ENCODE assay signal across 18 cellular contexts in genomic region chr12:64746663-64747062, GRCh38. TPM values are rescaled to one million over a fixed set of nuclear protein-coding genes. Genes with fewer than 3 reads are reported as not detected.
A peak's percentile ranks its signal among the peaks of the same experiment; 100 is the strongest.
DNase-seq lines count a peak whose midpoint lies in the region; ATAC-seq and TF ChIP-seq lines count a peak whose summit lies in the region.
"Had no signal": no experiment of that assay in that cellular context is flagged by ENCODE, and none has a peak within 500 bp of the region (broad histone marks: within the 10 kb centered on the region; RNA-seq: fewer than 3 reads in every experiment).

No MANE protein-coding gene starts in this region.

- peak overlapping the region; percentile 83 to 92 (median 87) for H3K27ac Mint-ChIP-seq in CD14-positive monocyte
- peak overlapping the region in 1 of 10 donors; percentile 28 for H3K27ac Mint-ChIP-seq in naive thymus-derived CD8-positive, alpha-beta T cell
- H3K27ac Mint-ChIP-seq: activated naive CD4-positive, alpha-beta T cell treated with anti-CD3 and anti-CD28 coated beads, Interleukin-2, amount 50 U/mL, for 24 hours; stimulated activated naive B cell treated with anti-CD40 and anti-IgM and Interleukin-4, amounts not matched to agents 10 μg/mL and 1 μg/mL and 100 μg/mL, for 72 hours had no signal

- DNase-seq in CD14-positive monocyte (ENCODE audit: low spot score) (no peak), HT1080 (ENCODE audit: low read depth) (peak; percentile 79), amniotic epithelial cell (ENCODE audit: low read depth) (peak; percentile 22), foreskin fibroblast (peak; percentile 65 to 79), NCI-H1092 (lab: John Stamatoyannopoulos, UW) (no peak)
- no peak for DNase-seq in naive thymus-derived CD8-positive, alpha-beta T cell
- DNase-seq: activated CD8-positive, alpha-beta memory T cell treated with anti-CD3 and anti-CD28 coated beads, Interleukin-2, amount 50 U/mL, for 48 hours; left colon; NCI-H2029; NCI-H82; posterior cingulate gyrus; stimulated activated naive B cell treated with anti-CD40 and anti-IgM and Interleukin-4, amounts not matched to agents 10 μg/mL and 1 μg/mL and 100 μg/mL, for 72 hours; T-helper 2 cell had no signal

- H3K4me1 Mint-ChIP-seq in CD14-positive monocyte = peaks cover 77% of the 10 kb centered on the region
- peaks cover 0 to 12% (median 4%) of the 10 kb centered on the region in 4 donors for H3K4me1 Mint-ChIP-seq in naive thymus-derived CD8-positive, alpha-beta T cell
- H3K4me1 Mint-ChIP-seq: activated naive CD4-positive, alpha-beta T cell treated with anti-CD3 and anti-CD28 coated beads, Interleukin-2, amount 50 U/mL, for 24 hours had no signal

- H3K27me3 Mint-ChIP-seq in CD14-positive monocyte (ENCODE audit: low read depth in 3 of 3) = no peaks in the 10 kb centered on the region
- no peaks in the 10 kb centered on the region for H3K27me3 Mint-ChIP-seq in naive thymus-derived CD8-positive, alpha-beta T cell
- H3K27me3 Mint-ChIP-seq: activated naive CD4-positive, alpha-beta T cell treated with anti-CD3 and anti-CD28 coated beads, Interleukin-2, amount 50 U/mL, for 24 hours; stimulated activated naive B cell treated with anti-CD40 and anti-IgM and Interleukin-4, amounts not matched to agents 10 μg/mL and 1 μg/mL and 100 μg/mL, for 72 hours had no signal

- no peak overlapping the region for H3K4me3 ChIP-seq in foreskin fibroblast (ENCODE audit: low read depth in 1 of 2, low read length in 2 of 2)
- H3K4me3 ChIP-seq: hepatocyte had no signal

- intact Hi-C loops in CD14-positive monocyte (cut with micrococcal nuclease) = loop anchor here in 1 of 2 donors (2.0 kb wide), 1 partner anchor 16 kb away; no protein-coding TSS in a partner anchor

- peaks cover 0 to 2% (median 0%) of the 10 kb centered on the region in 7 donors for H3K9me3 Mint-ChIP-seq in CD14-positive monocyte
- H3K9me3 Mint-ChIP-seq in naive thymus-derived CD8-positive, alpha-beta T cell = no peaks in the 10 kb centered on the region
- H3K9me3 Mint-ChIP-seq: activated naive CD4-positive, alpha-beta T cell treated with anti-CD3 and anti-CD28 coated beads, Interleukin-2, amount 50 U/mL, for 24 hours; stimulated activated naive B cell treated with anti-CD40 and anti-IgM and Interleukin-4, amounts not matched to agents 10 μg/mL and 1 μg/mL and 100 μg/mL, for 72 hours had no signal

- ATAC-seq in GM21367 (IDR thresholded peaks at IDR 0.05; ENCODE audit: unreplicated experiment) (no peak), GM19467 (IDR thresholded peaks at IDR 0.05; ENCODE audit: unreplicated experiment) (no peak)
- no peak for ATAC-seq in naive thymus-derived CD8-positive, alpha-beta T cell
- ATAC-seq: left colon; Right ventricle myocardium inferior; stimulated activated naive B cell treated with anti-CD40 and anti-IgM and Interleukin-4, amounts not matched to agents 10 μg/mL and 1 μg/mL and 100 μg/mL, for 72 hours had no signal

- POLR2A ChIA-PET in naive thymus-derived CD8-positive, alpha-beta T cell (lab: Charles Lee) = no interaction called here

- H3K4me3 Mint-ChIP-seq in CD14-positive monocyte = no peak overlapping the region
- H3K4me3 Mint-ChIP-seq in naive thymus-derived CD8-positive, alpha-beta T cell = no peak overlapping the region
- H3K4me3 Mint-ChIP-seq: activated naive CD4-positive, alpha-beta T cell treated with anti-CD3 and anti-CD28 coated beads, Interleukin-2, amount 50 U/mL, for 24 hours; stimulated activated naive B cell treated with anti-CD40 and anti-IgM and Interleukin-4, amounts not matched to agents 10 μg/mL and 1 μg/mL and 100 μg/mL, for 72 hours had no signal

- TF ChIP-seq CTCF in CD14-positive monocyte (IDR thresholded peaks at IDR 0.05) (no peak), foreskin fibroblast (IDR thresholded peaks at IDR 0.05; ENCODE audit: low read depth, low read length) (no peak)

- peaks cover 70 to 78% of the 10 kb centered on the region in 2 donors for H3K36me3 Mint-ChIP-seq in CD14-positive monocyte
- peaks cover 5 to 89% (median 42%) of the 10 kb centered on the region in 3 donors for H3K36me3 Mint-ChIP-seq in naive thymus-derived CD8-positive, alpha-beta T cell

RNA-seq across cellular contexts. Expression of gene GNS, which starts 12.5 kb away (rescaled TPM):
- 100 to 1,000 TPM; 203 to 274 TPM for polyA plus RNA-seq in CD14-positive monocyte
- 59.0 and 71.5 TPM in 2 replicates for total RNA-seq in HT1080 (2014; rRNA removed; shearing (Covaris generic))
- 66.3 and 84.2 TPM in 2 replicates for polyA plus RNA-seq in HT1080 (2015; cell fraction: cytosol; rRNA removed)
- polyA plus RNA-seq in HT1080 (2015; cell fraction: nucleus; rRNA removed) = 155 and 160 TPM in 2 replicates
- 10 to 100 TPM; 30.1 to 30.2 TPM for total RNA-seq in naive thymus-derived CD8-positive, alpha-beta T cell
- 10 to 100 TPM; 36.3 to 39.8 (median 38.0) TPM for polyA plus RNA-seq in naive thymus-derived CD8-positive, alpha-beta T cell

Comparison
In these comparisons a context has a peak if more than half of its experiments do, and no peak if none do; other contexts are left out.
1. DNase-seq: peak in HT1080 (single experiment), amniotic epithelial cell (single experiment) and foreskin fibroblast (2 of 2); none in CD14-positive monocyte (single experiment), NCI-H1092 (single experiment) and naive thymus-derived CD8-positive, alpha-beta T cell (0 of 10).